11 cellular contexts compared by ENCODE assay signal in genomic region chr1:36166938-36167910, GRCh38. TPM values are rescaled to one million over a fixed set of nuclear protein-coding genes. Genes with fewer than 3 reads are reported as not detected.
A peak's percentile ranks its signal among the peaks of the same experiment; 100 is the strongest.
DNase-seq lines count a peak whose midpoint lies in the region; ATAC-seq, FAIRE-seq and TF ChIP-seq lines count a peak whose summit lies in the region.
"Had no signal": no experiment of that assay in that cellular context is flagged by ENCODE, and none has a peak within 500 bp of the region (broad histone marks: within the 10 kb centered on the region; RNA-seq: fewer than 3 reads in every experiment).

No MANE protein-coding gene starts in this region.

- ATAC-seq in K562, result no peak

- H3K27ac Mint-ChIP-seq in MCF 10A (ENCODE audit: low read depth, unreplicated experiment), result peak overlapping the region; percentile 35

- no peak for DNase-seq in MCF 10A (ENCODE audit: unreplicated experiment)
- no peak for DNase-seq in breast epithelium (ENCODE audit: low spot score in 2 of 2)
- no peak for DNase-seq in K562 (ENCODE audit: extremely low read depth in 1 of 4, low spot score in 3 of 4)
- peak; percentile 76 for DNase-seq in kidney tubule cell (ENCODE audit: low spot score)
- DNase-seq in thyroid gland, result peak in 1 of 2 donors; percentile 50
- DNase-seq in NCI-H524 (lab: John Stamatoyannopoulos, UW), result no peak
- DNase-seq in NCI-H82 (lab: John Stamatoyannopoulos, UW), result no peak
- no peak for DNase-seq in NCI-H1105 (lab: John Stamatoyannopoulos, UW)
- DNase-seq: glutamatergic neuron had no signal

- no peak for TF ChIP-seq RAD21 in K562 (CRISPR knock-in tag; conservative IDR thresholded peaks at IDR 0.05 in 1 of 2, IDR thresholded peaks at IDR 0.05 in 1 of 2)

- no peaks in the 10 kb centered on the region; the same call in 1 of the 2 replicates for H4K20me1 ChIP-seq in K562 (replicated peaks; ENCODE audit: control insufficient read depth, insufficient read depth, low read length)

- peaks cover 6% of the 10 kb centered on the region for H3K9me1 ChIP-seq in K562 (ENCODE audit: control insufficient read depth, insufficient read depth, low read length)

- no peaks in the 10 kb centered on the region for H3K9me3 Mint-ChIP-seq in MCF 10A (ENCODE audit: unreplicated experiment)

- no peak overlapping the region for H3K4me3 Mint-ChIP-seq in MCF 10A (ENCODE audit: unreplicated experiment)

- TF ChIP-seq POLR2A in breast epithelium (IDR thresholded peaks at IDR 0.05), result no peak
- no peak for TF ChIP-seq POLR2A in K562 (conservative IDR thresholded peaks at IDR 0.05)
- no peak for TF ChIP-seq POLR2A in thyroid gland (IDR thresholded peaks at IDR 0.05)

- no peak for TF ChIP-seq EP300 in K562 (IDR thresholded peaks at IDR 0.05; ENCODE audit: low read length)

- H3K27me3 Mint-ChIP-seq in MCF 10A (ENCODE audit: insufficient read depth, unreplicated experiment), result no peaks in the 10 kb centered on the region

- H3K27me3 ChIP-seq in breast epithelium, result no peaks in the 10 kb centered on the region
- H3K27me3 ChIP-seq in K562 (ENCODE audit: control insufficient read depth in 2 of 2, insufficient read depth in 2 of 2, low read length in 2 of 2), result no peaks in the 10 kb centered on the region
- no peaks in the 10 kb centered on the region for H3K27me3 ChIP-seq in thyroid gland
- H3K27me3 ChIP-seq: BLaER1 had no signal

- intact Hi-C loops in MCF 10A (cut with micrococcal nuclease) (no loop called here), breast epithelium (cut with DNase I; ENCODE audit: low total_unique reads) (no loop called here), K562 (cut with micrococcal nuclease) (no loop called here), thyroid gland (cut with DNase I) (no loop called here)

- H3K4me1 Mint-ChIP-seq in MCF 10A (ENCODE audit: insufficient read depth, unreplicated experiment), result peaks cover 47% of the 10 kb centered on the region

- H3K9me3 ChIP-seq in breast epithelium (no peaks in the 10 kb centered on the region), K562 (replicated peaks; ENCODE audit: control insufficient read depth, insufficient read depth, low read depth, low read length) (no peaks in the 10 kb centered on the region), thyroid gland (no peaks in the 10 kb centered on the region)
- H3K9me3 ChIP-seq: BLaER1 had no signal

- no peak for FAIRE-seq in K562 (lab: Jason Lieb, UNC)
- FAIRE-seq: GM18507 had no signal

- in situ Hi-C loops in K562 (cut with MboI), result no loop called here

- H3K4me3 ChIP-seq in breast epithelium (no peak overlapping the region), K562 (no peak overlapping the region), thyroid gland (replicated peaks in 1 of 3) (no peak overlapping the region)
- H3K4me3 ChIP-seq: BLaER1 had no signal

- CTCF ChIA-PET in MCF 10A (lab: Yijun Ruan, JAX), result interaction anchor here (0.6 to 8.1 kb wide), 5 partner anchors 17 to 405 kb away, joined by 3 to 83 read pairs (median 9); partner anchors contain the start of gene TRAPPC3
- CTCF ChIA-PET in K562 (lab: Yijun Ruan, JAX; ENCODE audit: low intra/inter-chr PET ratio), result no interaction called here

- POLR2A ChIA-PET in MCF 10A (lab: Yijun Ruan, JAX), result interaction anchor here (1.3 to 1.5 kb wide), 3 partner anchors 11 to 57 kb away, joined by 4 to 6 read pairs (median 5); partner anchors contain the start of genes MAP7D1, THRAP3 and TRAPPC3
- POLR2A ChIA-PET in K562 (lab: Yijun Ruan, JAX), result interaction anchor here (0.6 to 6.7 kb wide), 3 partner anchors 7 to 81 kb away, joined by 3 to 42 read pairs (median 3); no protein-coding TSS in a partner anchor

- no peak overlapping the region for H2AFZ ChIP-seq in K562 (ENCODE audit: low read depth, low read length)

- no peak overlapping the region for H3K27ac ChIP-seq in breast epithelium
- H3K27ac ChIP-seq in K562 (ENCODE audit: extremely low read depth, low read depth, low read length), result no peak overlapping the region
- peak overlapping the region in 2 of 3 donors; percentile 29 to 31 for H3K27ac ChIP-seq in thyroid gland
- H3K27ac ChIP-seq: BLaER1 had no signal

- TF ChIP-seq CTCF in MCF 10A (IDR thresholded peaks at IDR 0.05; ENCODE audit: unreplicated experiment), result no peak
- TF ChIP-seq CTCF in breast epithelium (IDR thresholded peaks at IDR 0.05), result no peak
- TF ChIP-seq CTCF in K562 (IDR thresholded peaks at IDR 0.05 in 2 of 3, conservative IDR thresholded peaks at IDR 0.05 in 1 of 3; ENCODE audit: insufficient read depth in 2 of 3, low read depth in 1 of 3, low read length in 3 of 3), result no peak
- no peak for TF ChIP-seq CTCF in thyroid gland (IDR thresholded peaks at IDR 0.05)

- H3K4me1 ChIP-seq in breast epithelium, result peaks cover 4% of the 10 kb centered on the region in 2 donors
- H3K4me1 ChIP-seq in K562 (replicated peaks in 1 of 2; ENCODE audit: control insufficient read depth in 2 of 2, insufficient read depth in 2 of 2, low read length in 2 of 2), result peaks cover 8% of the 10 kb centered on the region in 2 experiments; a peak in 4 of 5 replicates
- peaks cover 46 to 80% of the 10 kb centered on the region in 2 donors for H3K4me1 ChIP-seq in thyroid gland

- BruUV-seq in MCF 10A (replicated peaks; lab: Mats Ljungman, UMichigan) (no TSS peak), K562 (replicated peaks; lab: Mats Ljungman, UMichigan) (no TSS peak)

- H3K9ac ChIP-seq in K562 (ENCODE audit: insufficient read depth in 1 of 2, low read depth in 2 of 2, low read length in 2 of 2), result peak overlapping the region in 1 of 2 experiments; percentile 24; a peak in 2 of 4 replicates
- H3K9ac ChIP-seq: BLaER1 had no signal

- peaks cover 55% of the 10 kb centered on the region for H3K79me2 ChIP-seq in K562 (ENCODE audit: control insufficient read depth, insufficient read depth, low read length)

- no peak overlapping the region for H3K4me2 ChIP-seq in K562 (ENCODE audit: insufficient read depth, low read length)
- H3K4me2 ChIP-seq: BLaER1 had no signal

- H3K36me3 ChIP-seq in breast epithelium (peaks cover under 1% of the 10 kb centered on the region), K562 (ENCODE audit: control insufficient read depth, insufficient read depth, low read length) (peaks cover 52% of the 10 kb centered on the region; the same call in 2 of the 3 replicates), thyroid gland (peaks cover 11 to 12% of the 10 kb centered on the region in 2 donors)

- peaks cover 45% of the 10 kb centered on the region for H3K36me3 Mint-ChIP-seq in MCF 10A (ENCODE audit: insufficient read depth, unreplicated experiment)

- WGBS in K562 (ENCODE audit: insufficient coverage, low coverage, missing lambda C conversion rate), result 90% methylated on average over 15 of the region's 15 CpGs
- 75 to 87% methylated on average over 15 of the region's 15 CpGs for WGBS in thyroid gland, 2 donors

RNA-seq across cellular contexts. Expression of gene MAP7D1, which starts 11.3 kb away (rescaled TPM):
- total RNA-seq in MCF 10A (2022) (131 and 170 TPM in 2 replicates), breast epithelium (10 to 100 TPM; 67.4 to 78.0 (median 68.6) TPM), K562 (2014; rRNA removed) (72.8 and 74.4 TPM in 2 replicates), K562 (2014; rRNA removed; fragmentation: Illumina TruSeq; extraction: Trizol) (17.4 and 20.8 TPM in 2 replicates), K562 (2015; rRNA removed; fragmentation: Illumina TruSeq; extraction: Trizol) (34.5 and 37.8 TPM in 2 replicates), K562 (2021) (101 and 108 TPM in 2 replicates), thyroid gland (10 to 100 TPM; 63.6 to 75.0 (median 68.7) TPM)
- total RNA-seq in K562 (2011; cell fraction: chromatin; rRNA removed; ENCODE audit: low replicate concordance), result 28.8 and 80.6 TPM in 2 replicates
- 47.5 and 62.2 TPM in 2 replicates for total RNA-seq in K562 (2011; cell fraction: nucleolus; rRNA removed)
- 37.8 and 52.2 TPM in 2 replicates for total RNA-seq in K562 (2011; cell fraction: nucleoplasm; rRNA removed)
- polyA plus RNA-seq in K562 (2011; rRNA removed) (17.2 and 18.4 TPM in 2 replicates), K562 (2014; fragmentation: Illumina TruSeq; extraction: Trizol) (49.2 and 53.7 TPM in 2 replicates), K562 (2014; fragmentation: Nextera tagmentation; extraction: Ambion mirVana) (1 to 10 TPM; 3.6 to 4.4 TPM), K562 (2014; rRNA removed) (53.8 and 54.7 TPM in 2 replicates)
- 14.6 and 28.7 TPM in 2 replicates for polyA plus RNA-seq in K562 (2011; cell fraction: cytosol; rRNA removed)
- polyA plus RNA-seq in K562 (2011; cell fraction: nucleus; rRNA removed), result 34.1 and 46.2 TPM in 2 replicates
- polyA plus RNA-seq in K562 (2012), result 51.5 and 56.5 TPM in 2 replicates
- 8.2 and 9.2 TPM in 2 replicates for polyA minus RNA-seq in K562 (2011; rRNA and poly(A)+ RNA removed)
- 31.8 and 55.1 TPM in 2 replicates for polyA minus RNA-seq in K562 (2011; cell fraction: cytosol; rRNA and poly(A)+ RNA removed)
- 13.1 and 14.8 TPM in 2 replicates for polyA minus RNA-seq in K562 (2011; cell fraction: nucleus; rRNA and poly(A)+ RNA removed)

RNA-seq across cellular contexts. Expression of gene TRAPPC3, which starts 17.9 kb away (rescaled TPM):
- 72.8 and 75.5 TPM in 2 replicates for total RNA-seq in MCF 10A (2022)
- total RNA-seq in breast epithelium, result 100 to 1,000 TPM; 107 to 118 (median 116) TPM
- 60.6 and 88.2 TPM in 2 replicates for total RNA-seq in K562 (2011; cell fraction: chromatin; rRNA removed; ENCODE audit: low replicate concordance)
- total RNA-seq in K562 (2011; cell fraction: nucleolus; rRNA removed), result 67.4 and 71.0 TPM in 2 replicates
- total RNA-seq in K562 (2011; cell fraction: nucleoplasm; rRNA removed), result 76.7 and 96.0 TPM in 2 replicates
- 132 and 141 TPM in 2 replicates for total RNA-seq in K562 (2014; rRNA removed)
- total RNA-seq in K562 (2014; rRNA removed; fragmentation: Illumina TruSeq; extraction: Trizol), result 109 and 114 TPM in 2 replicates
- 112 and 115 TPM in 2 replicates for total RNA-seq in K562 (2015; rRNA removed; fragmentation: Illumina TruSeq; extraction: Trizol)
- 83.4 and 90.9 TPM in 2 replicates for total RNA-seq in K562 (2021)
- 128 and 141 TPM in 2 replicates for polyA plus RNA-seq in K562 (2011; rRNA removed)
- polyA plus RNA-seq in K562 (2011; cell fraction: cytosol; rRNA removed), result 75.6 and 128 TPM in 2 replicates
- 80.4 and 107 TPM in 2 replicates for polyA plus RNA-seq in K562 (2011; cell fraction: nucleus; rRNA removed)
- 109 and 110 TPM in 2 replicates for polyA plus RNA-seq in K562 (2012)
- 127 and 140 TPM in 2 replicates for polyA plus RNA-seq in K562 (2014; fragmentation: Illumina TruSeq; extraction: Trizol)
- polyA plus RNA-seq in K562 (2014; fragmentation: Nextera tagmentation; extraction: Ambion mirVana), result 10 to 100 TPM; 20.6 to 41.8 TPM
- polyA plus RNA-seq in K562 (2014; rRNA removed), result 119 and 142 TPM in 2 replicates
- polyA minus RNA-seq in K562 (2011; rRNA and poly(A)+ RNA removed), result 47.8 and 54.0 TPM in 2 replicates
- 29.4 and 32.5 TPM in 2 replicates for polyA minus RNA-seq in K562 (2011; cell fraction: cytosol; rRNA and poly(A)+ RNA removed)
- 18.6 and 31.1 TPM in 2 replicates for polyA minus RNA-seq in K562 (2011; cell fraction: nucleus; rRNA and poly(A)+ RNA removed)
- total RNA-seq in thyroid gland, result 100 to 1,000 TPM; 101 to 156 (median 148) TPM

RNA-seq across cellular contexts. Expression of gene COL8A2, which starts 42.2 kb away (rescaled TPM):
- total RNA-seq in MCF 10A (2022) (not detected in 2 replicates), breast epithelium (10 to 100 TPM in 2 of 3 donors, 1 to 10 TPM in 1; 3.4 to 20.6 (median 11.1) TPM), K562 (2014; rRNA removed) (0.14 TPM in 1 of 2 replicates, not detected in the other), K562 (2014; rRNA removed; fragmentation: Illumina TruSeq; extraction: Trizol) (0.03 TPM in 1 of 2 replicates, not detected in the other), K562 (2015; rRNA removed; fragmentation: Illumina TruSeq; extraction: Trizol) (not detected in 2 replicates), K562 (2021) (0.04 and 0.09 TPM in 2 replicates), thyroid gland (10 to 100 TPM in 2 of 4 donors, 1 to 10 TPM in 2; 5.7 to 13.7 (median 10.1) TPM)
- total RNA-seq in K562 (2011; cell fraction: chromatin; rRNA removed; ENCODE audit: low replicate concordance), result 0.07 and 0.11 TPM in 2 replicates
- total RNA-seq in K562 (2011; cell fraction: nucleolus; rRNA removed), result 0.13 and 0.17 TPM in 2 replicates
- total RNA-seq in K562 (2011; cell fraction: nucleoplasm; rRNA removed), result 0.07 TPM in 1 of 2 replicates, not detected in the other
- polyA plus RNA-seq in K562 (2011; rRNA removed) (0.04 TPM in 2 replicates), K562 (2014; fragmentation: Illumina TruSeq; extraction: Trizol) (0.07 TPM in 1 of 2 replicates, not detected in the other), K562 (2014; fragmentation: Nextera tagmentation; extraction: Ambion mirVana) (not detected), K562 (2014; rRNA removed) (0.03 TPM in 1 of 2 replicates, not detected in the other)
- polyA plus RNA-seq in K562 (2011; cell fraction: cytosol; rRNA removed), result 0.09 TPM in 1 of 2 replicates, not detected in the other
- 0.11 TPM in 1 of 2 replicates, not detected in the other for polyA plus RNA-seq in K562 (2011; cell fraction: nucleus; rRNA removed)
- 0.01 and 0.07 TPM in 2 replicates for polyA plus RNA-seq in K562 (2012)
- polyA minus RNA-seq in K562 (2011; rRNA and poly(A)+ RNA removed), result not detected in 2 replicates
- polyA minus RNA-seq in K562 (2011; cell fraction: cytosol; rRNA and poly(A)+ RNA removed), result not detected in 2 replicates
- polyA minus RNA-seq in K562 (2011; cell fraction: nucleus; rRNA and poly(A)+ RNA removed), result 0.13 TPM in 1 of 2 replicates, not detected in the other

RNA-seq across cellular contexts. Expression of gene THRAP3, which starts 57.0 kb away (rescaled TPM):
- 92.2 and 116 TPM in 2 replicates for total RNA-seq in MCF 10A (2022)
- 100 to 1,000 TPM in 2 of 3 donors, 10 to 100 TPM in 1; 81.6 to 128 (median 122) TPM for total RNA-seq in breast epithelium
- 53.3 and 99.3 TPM in 2 replicates for total RNA-seq in K562 (2011; cell fraction: chromatin; rRNA removed; ENCODE audit: low replicate concordance)
- 40.0 and 45.4 TPM in 2 replicates for total RNA-seq in K562 (2011; cell fraction: nucleolus; rRNA removed)
- total RNA-seq in K562 (2011; cell fraction: nucleoplasm; rRNA removed), result 40.3 and 53.6 TPM in 2 replicates
- total RNA-seq in K562 (2014; rRNA removed), result 67.9 and 70.5 TPM in 2 replicates
- total RNA-seq in K562 (2014; rRNA removed; fragmentation: Illumina TruSeq; extraction: Trizol), result 100 and 118 TPM in 2 replicates
- total RNA-seq in K562 (2015; rRNA removed; fragmentation: Illumina TruSeq; extraction: Trizol), result 125 and 128 TPM in 2 replicates
- 107 and 123 TPM in 2 replicates for total RNA-seq in K562 (2021)
- polyA plus RNA-seq in K562 (2011; rRNA removed), result 101 and 113 TPM in 2 replicates
- 36.7 and 54.3 TPM in 2 replicates for polyA plus RNA-seq in K562 (2011; cell fraction: cytosol; rRNA removed)
- 58.5 and 65.3 TPM in 2 replicates for polyA plus RNA-seq in K562 (2011; cell fraction: nucleus; rRNA removed)
- polyA plus RNA-seq in K562 (2012), result 61.1 and 64.3 TPM in 2 replicates
- polyA plus RNA-seq in K562 (2014; fragmentation: Illumina TruSeq; extraction: Trizol), result 133 TPM in 2 replicates
- 100 to 1,000 TPM in 1 of 2 experiments, 10 to 100 TPM in 1; 66.2 to 135 TPM for polyA plus RNA-seq in K562 (2014; fragmentation: Nextera tagmentation; extraction: Ambion mirVana)
- polyA plus RNA-seq in K562 (2014; rRNA removed), result 76.9 and 99.0 TPM in 2 replicates
- polyA minus RNA-seq in K562 (2011; rRNA and poly(A)+ RNA removed), result 180 TPM in 2 replicates
- 49.1 and 81.3 TPM in 2 replicates for polyA minus RNA-seq in K562 (2011; cell fraction: cytosol; rRNA and poly(A)+ RNA removed)
- polyA minus RNA-seq in K562 (2011; cell fraction: nucleus; rRNA and poly(A)+ RNA removed), result 29.9 and 65.6 TPM in 2 replicates
- total RNA-seq in thyroid gland, result 100 to 1,000 TPM in 3 of 4 donors, 10 to 100 TPM in 1; 88.9 to 129 (median 115) TPM

Comparison
In these comparisons a context has a peak if more than half of its experiments do, and no peak if none do; other contexts are left out.
1. H3K27ac ChIP-seq: peak in thyroid gland (2 of 3); none in breast epithelium (0 of 2) and K562 (single experiment).